ENCODE assay signal across 28 cellular contexts in genomic region chr7:129127601-129128000, GRCh38.
"Had no signal": no experiment of that assay in that cellular context is flagged by ENCODE, and none has a peak within 500 bp of the region (broad histone marks: within the 10 kb centered on the region; RNA-seq: fewer than 3 reads in every experiment).

No MANE protein-coding gene starts in this region.

- H3K4me3 Mint-ChIP-seq: stimulated activated effector memory CD8-positive, alpha-beta T cell treated with anti-CD3 and anti-CD28 coated beads, Interleukin-12 subunit alpha, Interleukin-12 subunit beta, amount 100 ng/mL, for 72 hours; stimulated activated memory B cell treated with anti-CD40 and anti-IgM and Interleukin-4, amounts not matched to agents 10 μg/mL and 1 μg/mL and 100 μg/mL, for 72 hours; stimulated activated naive CD8-positive, alpha-beta T cell treated with anti-CD3 and anti-CD28 coated beads, Interleukin-15, amount 100 ng/mL, for 72 hours; stimulated activated naive CD8-positive, alpha-beta T cell treated with anti-CD3 and anti-CD28 coated beads, Interleukin-15, Interleukin-2, amounts not matched to agents 100 ng/mL and 50 ng/mL, for 24 hours; type B pancreatic cell had no signal

- H3K27me3 ChIP-seq: thyroid gland, upper lobe of left lung, uterus, vagina had no signal

- ATAC-seq: stimulated activated effector memory CD8-positive, alpha-beta T cell treated with anti-CD3 and anti-CD28 coated beads, Interleukin-12 subunit alpha, Interleukin-12 subunit beta, amount 100 ng/mL, for 72 hours; stimulated activated memory B cell treated with anti-CD40 and anti-IgM and Interleukin-4, amounts not matched to agents 10 μg/mL and 1 μg/mL and 100 μg/mL, for 72 hours; stimulated activated naive CD8-positive, alpha-beta T cell treated with anti-CD3 and anti-CD28 coated beads, Interleukin-15, amount 100 ng/mL, for 72 hours; stimulated activated naive CD8-positive, alpha-beta T cell treated with anti-CD3 and anti-CD28 coated beads, Interleukin-15, Interleukin-2, amounts not matched to agents 100 U/mL and 50 U/mL, for 24 hours had no signal

- H3K4me3 ChIP-seq: stomach, suprapubic skin, thoracic aorta, thyroid gland, tibial artery, tibial nerve, transverse colon, upper lobe of left lung, uterus, vagina had no signal

- H3K36me3 Mint-ChIP-seq: stimulated activated effector memory CD8-positive, alpha-beta T cell treated with anti-CD3 and anti-CD28 coated beads, Interleukin-12 subunit alpha, Interleukin-12 subunit beta, amount 100 ng/mL, for 72 hours; stimulated activated memory B cell treated with anti-CD40 and anti-IgM and Interleukin-4, amounts not matched to agents 10 μg/mL and 1 μg/mL and 100 μg/mL, for 72 hours; type B pancreatic cell had no signal

- DNase-seq: stimulated activated CD4-positive, alpha-beta T cell treated with anti-CD3 and anti-CD28 coated beads, Interleukin-1b, Interleukin-23, amount 100 ng/mL, for 48 hours; stimulated activated CD4-positive, alpha-beta T cell treated with anti-CD3 and anti-CD28 coated beads, Interleukin-2, amount 100 ng/mL, for 24 hours; stimulated activated CD4-positive, alpha-beta T cell treated with anti-CD3 and anti-CD28 coated beads, Interleukin-2, amount 100 ng/mL, for 48 hours; stimulated activated CD4-positive, alpha-beta T cell treated with anti-CD3 and anti-CD28 coated beads, Interleukin-4, amount 100 ng/mL, for 1 hour; stimulated activated CD4-positive, alpha-beta T cell treated with anti-CD3 and anti-CD28 coated beads, Interleukin-4, amount 100 ng/mL, for 24 hours; stimulated activated CD4-positive, alpha-beta T cell treated with anti-CD3 and anti-CD28 coated beads, Interleukin-4, amount 100 ng/mL, for 4 hours; stimulated activated CD8-positive, alpha-beta memory T cell treated with anti-CD3 and anti-CD28 coated beads, Interleukin-4, amount 100 ng/mL, for 48 hours; stimulated activated naive CD4-positive, alpha-beta T cell; stimulated activated naive CD4-positive, alpha-beta T cell treated with Interleukin-2 at 50 U/mL for 16 hours; stimulated activated naive CD8-positive, alpha-beta T cell treated with anti-CD3 and anti-CD28 coated beads, Interleukin-15, amount 100 ng/mL, for 72 hours; stimulated activated naive CD8-positive, alpha-beta T cell treated with anti-CD3 and anti-CD28 coated beads, Interleukin-15, Interleukin-2, amounts not matched to agents 100 U/mL and 50 U/mL, for 24 hours; stomach; substantia nigra; thyroid gland; tibial artery; transverse colon; trophoblast cell; uterus had no signal

- H3K4me1 ChIP-seq: stomach, suprapubic skin, tibial artery, uterus, vagina had no signal

- H3K9me3 Mint-ChIP-seq: stimulated activated effector memory CD8-positive, alpha-beta T cell treated with anti-CD3 and anti-CD28 coated beads, Interleukin-12 subunit alpha, Interleukin-12 subunit beta, amount 100 ng/mL, for 72 hours; stimulated activated memory B cell treated with anti-CD40 and anti-IgM and Interleukin-4, amounts not matched to agents 10 μg/mL and 1 μg/mL and 100 μg/mL, for 72 hours; stimulated activated naive CD8-positive, alpha-beta T cell treated with anti-CD3 and anti-CD28 coated beads, Interleukin-15, Interleukin-2, amounts not matched to agents 100 ng/mL and 50 ng/mL, for 24 hours; type B pancreatic cell had no signal

- H3K27ac Mint-ChIP-seq: stimulated activated effector memory CD8-positive, alpha-beta T cell treated with anti-CD3 and anti-CD28 coated beads, Interleukin-12 subunit alpha, Interleukin-12 subunit beta, amount 100 ng/mL, for 72 hours; stimulated activated memory B cell treated with anti-CD40 and anti-IgM and Interleukin-4, amounts not matched to agents 10 μg/mL and 1 μg/mL and 100 μg/mL, for 72 hours; stimulated activated naive CD8-positive, alpha-beta T cell treated with anti-CD3 and anti-CD28 coated beads, Interleukin-15, Interleukin-2, amounts not matched to agents 100 ng/mL and 50 ng/mL, for 24 hours; type B pancreatic cell had no signal

- H3K36me3 ChIP-seq: stomach, suprapubic skin, thoracic aorta, thyroid gland, tibial artery, tibial nerve, transverse colon, upper lobe of left lung, uterus, vagina had no signal

- H3K27me3 Mint-ChIP-seq: stimulated activated memory B cell treated with anti-CD40 and anti-IgM and Interleukin-4, amounts not matched to agents 10 μg/mL and 1 μg/mL and 100 μg/mL, for 72 hours; stimulated activated naive CD8-positive, alpha-beta T cell treated with anti-CD3 and anti-CD28 coated beads, Interleukin-15, amount 100 ng/mL, for 72 hours; stimulated activated naive CD8-positive, alpha-beta T cell treated with anti-CD3 and anti-CD28 coated beads, Interleukin-15, Interleukin-2, amounts not matched to agents 100 ng/mL and 50 ng/mL, for 24 hours had no signal

- H3K27ac ChIP-seq: stomach, suprapubic skin, thoracic aorta, thyroid gland, tibial artery, tibial nerve, transverse colon, upper lobe of left lung, uterus, vagina had no signal

- FAIRE-seq: urothelium cell line had no signal

- H3K9me3 ChIP-seq: stomach, suprapubic skin, thoracic aorta, thyroid gland, tibial artery, tibial nerve, transverse colon, upper lobe of left lung, uterus, vagina had no signal
